In the genomic region with DNA sequence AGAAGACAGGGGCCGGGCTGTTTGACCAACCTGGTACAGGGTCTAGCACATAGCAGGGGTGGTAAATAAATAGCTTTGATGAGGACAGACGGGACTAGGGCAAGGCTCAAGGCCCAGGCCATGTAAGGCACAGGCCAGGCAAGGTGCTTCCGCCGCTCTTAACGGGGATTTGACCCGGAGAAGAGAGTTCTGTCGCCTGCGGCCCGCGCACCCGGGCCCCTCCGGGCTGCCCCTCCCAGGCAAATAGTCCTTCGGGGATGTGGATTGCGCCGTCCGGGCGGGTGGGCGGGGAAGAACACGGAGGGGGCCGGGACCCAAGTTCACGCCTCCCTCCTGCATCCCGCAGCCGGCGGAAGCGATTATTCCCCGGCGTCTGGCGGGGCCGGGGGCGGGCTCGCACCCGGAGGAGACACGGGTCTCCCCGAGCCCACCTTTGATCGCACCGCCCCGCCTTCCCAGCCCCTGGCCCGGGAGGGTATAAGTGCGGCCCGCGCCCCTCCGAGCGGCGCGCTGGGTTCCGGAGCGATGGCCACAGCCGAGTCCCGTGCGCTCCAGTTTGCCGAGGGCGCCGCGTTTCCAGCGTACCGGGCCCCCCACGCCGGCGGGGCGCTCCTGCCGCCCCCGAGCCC, we compare ENCODE assay signal across 8 cellular contexts. TPM values are rescaled to one million over a fixed set of nuclear protein-coding genes. Genes with fewer than 3 reads are reported as not detected.
DNase-seq lines count a peak whose midpoint lies in the region; ATAC-seq, FAIRE-seq and TF ChIP-seq lines count a peak whose summit lies in the region.

Gene MIXL1, plus strand, starts transcription at position 508 of the 629 bp plus-strand sequence. Its CDS starts 18 bp downstream, at position 526.

- TF ChIP-seq CTCF in thoracic aorta (IDR thresholded peaks at IDR 0.05): no peak

- H3K4me3 ChIP-seq in iPS-20b (ENCODE audit: low read length) (peak within 1 kb of the TSS; percentile 80), thoracic aorta (peak within 1 kb of the TSS; percentile 72)

- H3K9me3 Mint-ChIP-seq in activated T-cell treated with anti-CD3 and anti-CD28 coated beads, Interleukin-2, amount 50 U/mL, for 72 hours: no peaks in the 10 kb centered on the region

- peak within 1 kb of the TSS; percentile 86 to 91 for H3K4me3 Mint-ChIP-seq in activated T-cell treated with anti-CD3 and anti-CD28 coated beads, Interleukin-2, amount 50 U/mL, for 72 hours

- H3K27ac ChIP-seq in iPS-20b (ENCODE audit: low read length) (no peak within 1 kb of the TSS), thoracic aorta (no peak within 1 kb of the TSS)

- H3K36me3 ChIP-seq in iPS-20b (ENCODE audit: insufficient read depth, low read depth, low read length) (no peaks in the 10 kb centered on the region), thoracic aorta (no peaks in the 10 kb centered on the region)

- peak; percentile 50 for ATAC-seq in HG02938 (IDR thresholded peaks at IDR 0.05; ENCODE audit: unreplicated experiment)
- ATAC-seq in activated T-cell treated with anti-CD3 and anti-CD28 coated beads, Interleukin-2, amount 50 U/mL, for 72 hours (replicated peaks in 1 of 2): peak; percentile 57 to 64
- ATAC-seq in thoracic aorta (ENCODE audit: insufficient number of reproducible peaks, low FRiP score, low read depth): no peak

- no peaks in the 10 kb centered on the region for H3K9me3 ChIP-seq in iPS-20b (ENCODE audit: insufficient read depth, low read depth, low read length)
- no peaks in the 10 kb centered on the region for H3K9me3 ChIP-seq in thoracic aorta

- peak within 1 kb of the TSS; percentile 54 for H3K27ac Mint-ChIP-seq in activated T-cell treated with anti-CD3 and anti-CD28 coated beads, Interleukin-2, amount 50 U/mL, for 72 hours

- H3K9ac ChIP-seq in iPS-20b (ENCODE audit: low read depth, low read length): peak within 1 kb of the TSS; percentile 61

- peaks cover 34% of the 10 kb centered on the region for H3K27me3 Mint-ChIP-seq in activated T-cell treated with anti-CD3 and anti-CD28 coated beads, Interleukin-2, amount 50 U/mL, for 72 hours (ENCODE audit: low read depth)

- H3K4me1 Mint-ChIP-seq in activated T-cell treated with anti-CD3 and anti-CD28 coated beads, Interleukin-2, amount 50 U/mL, for 72 hours (ENCODE audit: low read depth): peaks cover 6% of the 10 kb centered on the region

- H3K4me1 ChIP-seq in iPS-20b (ENCODE audit: insufficient read depth, low read length) (peaks cover 17% of the 10 kb centered on the region; the same call in 1 of the 2 replicates), thoracic aorta (ENCODE audit: control insufficient read depth in 1 of 2, low read depth in 2 of 2) (peaks cover 0 to 4% of the 10 kb centered on the region in 2 donors)

- H3K27me3 ChIP-seq in iPS-20b (ENCODE audit: insufficient read depth, low read length) (peaks cover 42% of the 10 kb centered on the region), thoracic aorta (replicated peaks; ENCODE audit: insufficient read depth) (no peaks in the 10 kb centered on the region)

- H3K36me3 Mint-ChIP-seq in activated T-cell treated with anti-CD3 and anti-CD28 coated beads, Interleukin-2, amount 50 U/mL, for 72 hours (ENCODE audit: insufficient read depth in 2 of 2): no peaks in the 10 kb centered on the region

- FAIRE-seq in urothelium cell line (lab: Jason Lieb, UNC): no peak

- DNase-seq in stimulated activated CD4-positive, alpha-beta T cell treated with anti-CD3 and anti-CD28 coated beads, Interleukin-15, amount 100 ng/mL, for 24 hours: peak; percentile 28
- DNase-seq in stimulated activated CD4-positive, alpha-beta T cell treated with anti-CD3 and anti-CD28 coated beads, Interleukin-4, amount 100 ng/mL, for 24 hours: no peak
- DNase-seq in activated T-cell treated with anti-CD3 and anti-CD28 coated beads, Interleukin-2, amount 50 U/mL, for 72 hours: peak; percentile 3 to 16
- DNase-seq in thoracic aorta (ENCODE audit: low spot score) (no peak), urothelium cell line (ENCODE audit: low spot score) (no peak), COLO668 (lab: John Stamatoyannopoulos, UW; ENCODE audit: unreplicated experiment) (no peak)

RNA-seq across cellular contexts. Expression of gene MIXL1, which starts in this region (rescaled TPM):
- total RNA-seq in activated T-cell treated with anti-CD3 and anti-CD28 coated beads, Interleukin-2, amount 50 U/mL, for 72 hours: not detected
- not detected for total RNA-seq in thoracic aorta

Comparison
In these comparisons a context has a peak if more than half of its experiments do, and no peak if none do; other contexts are left out.
1. Peak in DNase-seq and ATAC-seq in activated T-cell treated with anti-CD3 and anti-CD28 coated beads, Interleukin-2, amount 50 U/mL, for 72 hours; RNA of the gene not detected or under 1 TPM.